ENCODE assay signal across 10 cellular contexts in the genomic region with DNA sequence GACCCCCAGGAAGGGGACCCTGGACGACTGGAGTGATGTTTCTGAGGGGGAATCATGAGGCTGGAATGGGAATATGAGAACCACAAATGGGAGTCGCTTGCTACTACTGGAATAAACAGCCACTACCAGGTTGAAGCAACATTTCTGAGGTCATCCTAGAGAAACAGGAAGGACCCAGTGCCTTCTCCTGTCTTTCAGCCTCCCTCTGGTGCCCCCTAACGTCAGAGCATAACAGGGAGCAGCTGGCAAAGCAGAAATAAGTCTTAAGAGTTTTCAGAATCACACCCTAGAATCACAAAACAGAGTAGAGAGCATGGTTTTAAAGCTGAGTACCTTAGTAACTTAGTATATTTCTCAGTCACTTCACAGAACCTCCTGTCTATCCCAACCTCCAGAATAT.
DNase-seq lines count a peak whose midpoint lies in the region; ATAC-seq and TF ChIP-seq lines count a peak whose summit lies in the region.
"Had no signal": no experiment of that assay in that cellular context is flagged by ENCODE, and none has a peak within 500 bp of the region (broad histone marks: within the 10 kb centered on the region; RNA-seq: fewer than 3 reads in every experiment).

No MANE protein-coding gene starts in this region.

- CTCF ChIA-PET in AG04450 (lab: Charles Lee), result interaction anchor here (0.7 to 1.3 kb wide), 2 partner anchors 338 to 385 kb away, joined by 3 read pairs; no protein-coding TSS in a partner anchor

- TF ChIP-seq CTCF in AG04450 (IDR thresholded peaks at IDR 0.05; ENCODE audit: low read depth, low read length), result peak; percentile 65
- TF ChIP-seq CTCF in GM12874 (IDR thresholded peaks at IDR 0.05; ENCODE audit: insufficient read depth, low read depth, low read length), result peak; percentile 69
- peak; percentile 23 to 54 (median 45) for TF ChIP-seq CTCF in transverse colon (IDR thresholded peaks at IDR 0.05)
- no peak for TF ChIP-seq CTCF in thyroid gland (IDR thresholded peaks at IDR 0.05)

- POLR2A ChIA-PET in AG04450 (lab: Yijun Ruan, JAX), result no interaction called here

- TF ChIP-seq EP300 in transverse colon (IDR thresholded peaks at IDR 0.05; ENCODE audit: low read depth), result no peak

- H3K36me3 ChIP-seq in transverse colon (no peaks in the 10 kb centered on the region), thyroid gland (no peaks in the 10 kb centered on the region)

- H3K4me3 ChIP-seq in AG04450 (ENCODE audit: low read depth, low read length), result no peak overlapping the region
- no peak overlapping the region for H3K4me3 ChIP-seq in transverse colon
- H3K4me3 ChIP-seq in thyroid gland (replicated peaks in 1 of 3), result no peak overlapping the region
- H3K4me3 ChIP-seq: K562, lung had no signal

- WGBS in transverse colon (ENCODE audit: low coverage in 1 of 2), 2 donors, result 16 to 22% methylated on average over 2 to 3 of the region's 3 CpGs
- WGBS in thyroid gland, 2 donors, result 11 to 19% methylated on average over 3 of the region's 3 CpGs

- in situ Hi-C loops in transverse colon (cut with MboI; ENCODE audit: low pct_ligation_motif_present in 1 of 4, low pct_unique_long_range_greater_than_20kb in 1 of 4, low sequenced_read_pairs in 3 of 4), result loop anchor here in 2 of 4 donors (25.0 kb wide), 1 partner anchor 333 kb away; no protein-coding TSS in a partner anchor

- H3K27ac ChIP-seq in AG04450 (ENCODE audit: low read depth, low read length) (no peak overlapping the region), transverse colon (no peak overlapping the region), thyroid gland (no peak overlapping the region)

- DNase-seq in AG04450 (ENCODE audit: low read depth, low spot score) (peak; percentile 4), NCI-H82 treated with DMSO at 0.1 percent for 48 hours (lab: John Stamatoyannopoulos, UW; ENCODE audit: unreplicated experiment) (peak; percentile 18), erythroblast (lab: John Stamatoyannopoulos, UW) (peak; percentile 1 to 24), transverse colon (peak; percentile 68), thyroid gland (no peak), pons (ENCODE audit: low spot score) (no peak)

- peak; percentile 74 for ATAC-seq in HG02870 (IDR thresholded peaks at IDR 0.05; ENCODE audit: unreplicated experiment)
- ATAC-seq: K562 had no signal

- H3K4me1 ChIP-seq in transverse colon (no peaks in the 10 kb centered on the region), thyroid gland (no peaks in the 10 kb centered on the region)

- H3K27me3 ChIP-seq in AG04450 (ENCODE audit: control insufficient read depth, insufficient read depth, low read length) (peaks cover 2% of the 10 kb centered on the region), transverse colon (peaks cover 4% of the 10 kb centered on the region), thyroid gland (no peaks in the 10 kb centered on the region)

- H3K9me3 ChIP-seq in AG04450 (ENCODE audit: control insufficient read depth, insufficient read depth, low read length) (no peaks in the 10 kb centered on the region), transverse colon (no peaks in the 10 kb centered on the region), thyroid gland (no peaks in the 10 kb centered on the region)

- intact Hi-C loops in transverse colon (cut with DNase I; ENCODE audit: low total_unique reads) (no loop called here), thyroid gland (cut with DNase I) (no loop called here)

- TF ChIP-seq POLR2A in erythroblast (IDR thresholded peaks at IDR 0.05; ENCODE audit: low read length) (no peak), transverse colon (IDR thresholded peaks at IDR 0.05) (no peak), thyroid gland (IDR thresholded peaks at IDR 0.05) (no peak)

Comparison
In these comparisons a context has a peak if more than half of its experiments do, and no peak if none do; other contexts are left out.
1. DNase-seq: peak in AG04450 (single experiment), NCI-H82 treated with DMSO at 0.1 percent for 48 hours (single experiment), erythroblast (2 of 2) and transverse colon (single experiment); none in thyroid gland (0 of 2) and pons (single experiment).
2. CTCF ChIP-seq: peak in AG04450 (single experiment), GM12874 (single experiment) and transverse colon (5 of 5); none in thyroid gland (0 of 6).